Comparison of ENCODE assay signal across 16 cellular contexts in the genomic region with DNA sequence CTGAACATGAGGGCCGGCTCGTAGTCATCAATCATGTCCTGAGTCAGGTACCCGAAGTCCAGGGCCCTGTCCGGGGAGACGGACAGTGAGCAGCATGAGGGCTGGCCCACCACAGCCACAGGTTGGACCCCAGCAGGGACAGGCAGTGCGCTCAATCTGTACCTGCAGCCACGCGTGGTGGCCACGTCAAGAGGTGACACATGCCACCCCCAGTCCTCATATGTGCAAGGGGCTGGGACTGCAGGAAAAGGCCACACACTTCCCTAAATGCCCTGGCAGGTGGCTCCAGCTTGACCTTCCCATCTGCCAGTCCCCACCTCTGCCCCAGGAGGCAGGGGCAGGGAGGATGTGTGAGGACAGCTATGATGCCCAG.
DNase-seq lines count a peak whose midpoint lies in the region; ATAC-seq and TF ChIP-seq lines count a peak whose summit lies in the region.
"Had no signal": no experiment of that assay in that cellular context is flagged by ENCODE, and none has a peak within 500 bp of the region (broad histone marks: within the 10 kb centered on the region; RNA-seq: fewer than 3 reads in every experiment).

No MANE protein-coding gene starts in this region.

- peaks cover 0 to under 1% of the 10 kb centered on the region in 2 donors for H3K9me3 ChIP-seq in lung (ENCODE audit: control insufficient read depth in 2 of 2, insufficient read depth in 1 of 2, low read length in 1 of 2)
- no peaks in the 10 kb centered on the region for H3K9me3 ChIP-seq in vagina

- no peaks in the 10 kb centered on the region for H3K9me3 Mint-ChIP-seq in activated CD8-positive, alpha-beta memory T cell treated with anti-CD3 and anti-CD28 coated beads, Interleukin-2, amount 10 ng/mL, durations not matched to agents 7 days and 5 days (ENCODE audit: low read depth)

- H3K4me3 ChIP-seq in lung (no peak overlapping the region), coronary artery (no peak overlapping the region), vagina (no peak overlapping the region)
- H3K4me3 ChIP-seq: GM12878 had no signal

- H3K27me3 ChIP-seq in lung (ENCODE audit: control insufficient read depth, insufficient read depth) (no peaks in the 10 kb centered on the region), vagina (no peaks in the 10 kb centered on the region)

- DNase-seq in activated CD4-positive, CD25-positive, alpha-beta regulatory T cell treated with anti-CD3 and anti-CD28 coated beads, Interleukin-2, amount 50 U/mL, for 72 hours: peak; percentile 29
- peak; percentile 25 for DNase-seq in GM20000 (ENCODE audit: low spot score)
- DNase-seq in activated CD8-positive, alpha-beta memory T cell treated with anti-CD3 and anti-CD28 coated beads, Interleukin-2, amount 10 ng/mL, durations not matched to agents 7 days and 5 days: peak; percentile 37
- peak; percentile 27 for DNase-seq in lung (ENCODE audit: low spot score)
- DNase-seq in coronary artery (ENCODE audit: low spot score): no peak
- DNase-seq in vagina (ENCODE audit: extremely low spot score in 2 of 2): no peak
- DNase-seq: GDM1, NCI-H1417, NCI-H187 treated with DMSO at 0.1 percent for 48 hours, NCI-H69, SIG-M5 had no signal

- H3K4me1 Mint-ChIP-seq in activated CD8-positive, alpha-beta memory T cell treated with anti-CD3 and anti-CD28 coated beads, Interleukin-2, amount 10 ng/mL, durations not matched to agents 7 days and 5 days: peaks cover 2% of the 10 kb centered on the region

- TF ChIP-seq CTCF in GM20000 (IDR thresholded peaks at IDR 0.05; ENCODE audit: extremely low read depth, missing control alignments) (no peak), lung (IDR thresholded peaks at IDR 0.05; ENCODE audit: control extremely low read depth, extremely low read depth) (no peak), coronary artery (IDR thresholded peaks at IDR 0.05) (no peak), vagina (IDR thresholded peaks at IDR 0.05) (no peak)

- no peaks in the 10 kb centered on the region for H3K4me1 ChIP-seq in lung (ENCODE audit: control insufficient read depth in 2 of 2, insufficient read depth in 2 of 2, low read length in 2 of 2)
- H3K4me1 ChIP-seq in vagina: no peaks in the 10 kb centered on the region

- H3K27ac Mint-ChIP-seq in activated CD8-positive, alpha-beta memory T cell treated with anti-CD3 and anti-CD28 coated beads, Interleukin-2, amount 10 ng/mL, durations not matched to agents 7 days and 5 days: no peak overlapping the region

- H3K36me3 Mint-ChIP-seq in activated CD8-positive, alpha-beta memory T cell treated with anti-CD3 and anti-CD28 coated beads, Interleukin-2, amount 10 ng/mL, durations not matched to agents 7 days and 5 days: peaks cover 3% of the 10 kb centered on the region

- WGBS in lung, 2 donors: 74 to 81% methylated on average over 9 of the region's 9 CpGs

- H3K4me3 Mint-ChIP-seq in activated CD8-positive, alpha-beta memory T cell treated with anti-CD3 and anti-CD28 coated beads, Interleukin-2, amount 10 ng/mL, durations not matched to agents 7 days and 5 days: no peak overlapping the region

- H3K27ac ChIP-seq in lung (ENCODE audit: low read depth in 1 of 2, low read length in 1 of 2) (no peak overlapping the region), coronary artery (no peak overlapping the region), vagina (no peak overlapping the region)
- H3K27ac ChIP-seq: C4-2B, HL-60 had no signal

- CTCF ChIA-PET in activated CD8-positive, alpha-beta memory T cell treated with anti-CD3 and anti-CD28 coated beads, Interleukin-2, amount 10 ng/mL, durations not matched to agents 7 days and 5 days (lab: Charles Lee): no interaction called here

- no peaks in the 10 kb centered on the region for H3K27me3 Mint-ChIP-seq in activated CD8-positive, alpha-beta memory T cell treated with anti-CD3 and anti-CD28 coated beads, Interleukin-2, amount 10 ng/mL, durations not matched to agents 7 days and 5 days

- intact Hi-C loops in vagina (cut with DNase I): no loop called here

- H3K36me3 ChIP-seq in lung (ENCODE audit: control insufficient read depth in 2 of 2, insufficient read depth in 2 of 2, low read length in 2 of 2) (peaks cover 0 to 13% of the 10 kb centered on the region in 2 donors), vagina (no peaks in the 10 kb centered on the region)

- TF ChIP-seq POLR2A in vagina (IDR thresholded peaks at IDR 0.05): no peak

- ATAC-seq in activated CD4-positive, CD25-positive, alpha-beta regulatory T cell treated with anti-CD3 and anti-CD28 coated beads, Interleukin-2, amount 50 U/mL, for 24 hours: no peak
- no peak for ATAC-seq in activated CD8-positive, alpha-beta memory T cell treated with anti-CD3 and anti-CD28 coated beads, Interleukin-2, amount 10 ng/mL, durations not matched to agents 7 days and 5 days
- ATAC-seq in lung (ENCODE audit: insufficient read depth, low FRiP score): no peak
- ATAC-seq in GM19467 (IDR thresholded peaks at IDR 0.05; ENCODE audit: unreplicated experiment): no peak
- ATAC-seq: GM12878 had no signal

Comparison
In these comparisons a context has a peak if more than half of its experiments do, and no peak if none do; other contexts are left out.
1. DNase-seq: peak in activated CD4-positive, CD25-positive, alpha-beta regulatory T cell treated with anti-CD3 and anti-CD28 coated beads, Interleukin-2, amount 50 U/mL, for 72 hours (single experiment), GM20000 (single experiment), activated CD8-positive, alpha-beta memory T cell treated with anti-CD3 and anti-CD28 coated beads, Interleukin-2, amount 10 ng/mL, durations not matched to agents 7 days and 5 days (single experiment) and lung (single experiment); none in coronary artery (single experiment) and vagina (0 of 2).